Comparison of ENCODE assay signal across 19 cellular contexts in genomic region chr17:6064855-6065254, GRCh38.
"Had no signal": no experiment of that assay in that cellular context is flagged by ENCODE, and none has a peak within 500 bp of the region (broad histone marks: within the 10 kb centered on the region; RNA-seq: fewer than 3 reads in every experiment).

No MANE protein-coding gene starts in this region.

- DNase-seq: activated CD4-positive, alpha-beta T cell treated with anti-CD3 and anti-CD28 coated beads for 4 hours; activated CD4-positive, alpha-beta T cell treated with anti-CD3 and anti-CD28 coated beads, Interleukin-2, amount 50 U/mL, for 48 hours; activated CD4-positive, CD25-positive, alpha-beta regulatory T cell; activated naive CD4-positive, alpha-beta T cell treated with Interleukin-2 at 50 U/mL for 16 hours; activated naive CD8-positive, alpha-beta T cell treated with anti-CD3 and anti-CD28 coated beads for 36 hours; activated T-cell treated with anti-CD3 and anti-CD28 coated beads, Interleukin-2, amount 50 U/mL, for 48 hours; central memory CD4-positive, alpha-beta T cell; colonic mucosa; effector memory CD8-positive, alpha-beta T cell; foreskin melanocyte; kidney glomerular epithelial cell; left lung; naive thymus-derived CD4-positive, alpha-beta T cell; ovary; stimulated activated CD4-positive, alpha-beta T cell treated with anti-CD3 and anti-CD28 coated beads, Interleukin-4, amount 100 ng/mL, for 24 hours; stimulated activated naive CD4-positive, alpha-beta T cell treated with Interleukin-2 at 50 U/mL for 16 hours; T1000; upper lobe of left lung had no signal

- ATAC-seq: effector memory CD8-positive, alpha-beta T cell; esophagus mucosa; left lung; naive thymus-derived CD4-positive, alpha-beta T cell had no signal
